In the genomic region with DNA sequence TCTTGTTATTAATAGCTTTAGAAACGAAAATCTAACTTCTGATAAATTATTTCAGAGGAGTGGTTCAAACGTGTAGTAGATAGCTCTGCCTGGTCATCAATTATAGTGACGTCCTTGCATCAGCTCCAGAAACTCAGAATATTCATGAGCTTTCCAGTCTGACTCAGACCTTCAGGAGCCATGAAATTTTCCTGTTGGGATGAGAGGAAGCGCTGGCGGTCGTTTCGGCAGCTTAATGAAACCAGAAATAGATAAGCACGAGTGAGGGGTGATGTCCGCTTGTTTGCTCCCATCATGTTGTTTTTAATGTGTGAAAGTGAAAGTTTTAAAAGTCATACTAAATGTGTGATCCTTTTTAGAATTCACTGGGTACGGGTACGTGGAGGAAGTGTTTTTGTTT, we compare ENCODE assay signal across 8 cellular contexts.
DNase-seq lines count a peak whose midpoint lies in the region; ATAC-seq and TF ChIP-seq lines count a peak whose summit lies in the region.

No MANE protein-coding gene starts in this region.

- H3K4me3 Mint-ChIP-seq in effector memory CD8-positive, alpha-beta T cell, result peak overlapping the region; percentile 83 to 86

- peak overlapping the region; percentile 78 for H3K27ac ChIP-seq in OCI-LY7 (ENCODE audit: low read depth, low read length, poor library complexity, severe bottlenecking)

- intact Hi-C loops in OCI-LY7 (cut with micrococcal nuclease; ENCODE audit: unreplicated experiment), result loop anchor here (5.0 kb wide), 1 partner anchor 219 kb away; the partner anchor contains the start of gene IGF1R

- peak overlapping the region; percentile 87 to 89 for H3K27ac Mint-ChIP-seq in effector memory CD8-positive, alpha-beta T cell

- peak overlapping the region; percentile 84 for H3K4me2 ChIP-seq in OCI-LY7 (ENCODE audit: low read length)

- H4K20me1 ChIP-seq in OCI-LY7 (ENCODE audit: insufficient read depth, low read length), result no peaks in the 10 kb centered on the region; the same call in 1 of the 2 replicates

- DNase-seq in EH (ENCODE audit: low read depth) (peak; percentile 91), OCI-LY7 (ENCODE audit: low spot score) (no peak), NCI-H82 treated with DMSO at 0.1 percent for 48 hours (lab: John Stamatoyannopoulos, UW; ENCODE audit: unreplicated experiment) (no peak), NCI-H1105 treated with DMSO at 0.1 percent for 48 hours (lab: John Stamatoyannopoulos, UW) (no peak), NCI-H345 (lab: John Stamatoyannopoulos, UW) (no peak)
- no peak for DNase-seq in effector memory CD8-positive, alpha-beta T cell

- H3K36me3 ChIP-seq in OCI-LY7 (ENCODE audit: insufficient read depth, low read length) (no peaks in the 10 kb centered on the region), neuron (ENCODE audit: insufficient read depth, low read length) (no peaks in the 10 kb centered on the region)

- peaks cover 10 to 16% of the 10 kb centered on the region in 2 donors for H3K4me1 Mint-ChIP-seq in effector memory CD8-positive, alpha-beta T cell (ENCODE audit: low read depth in 2 of 2)

- H3K9me3 Mint-ChIP-seq in effector memory CD8-positive, alpha-beta T cell, result no peaks in the 10 kb centered on the region

- peaks cover 12% of the 10 kb centered on the region for H3K36me3 Mint-ChIP-seq in effector memory CD8-positive, alpha-beta T cell (ENCODE audit: insufficient read depth)

- H3K9me2 ChIP-seq in OCI-LY7 (ENCODE audit: insufficient read depth, low read length), result no peaks in the 10 kb centered on the region

- H3K4me3 ChIP-seq in OCI-LY7 (ENCODE audit: low read depth, low read length, poor library complexity, severe bottlenecking), result peak overlapping the region; percentile 66
- peak overlapping the region; percentile 46 for H3K4me3 ChIP-seq in neuron (ENCODE audit: low read length)

- no peaks in the 10 kb centered on the region for H3K27me3 ChIP-seq in neuron (ENCODE audit: insufficient read depth, low read length)

- peaks cover 6 to 14% of the 10 kb centered on the region in 2 donors for H3K27me3 Mint-ChIP-seq in effector memory CD8-positive, alpha-beta T cell

- ATAC-seq in effector memory CD8-positive, alpha-beta T cell (replicated peaks), result no peak
- no peak for ATAC-seq in GM19035 (IDR thresholded peaks at IDR 0.05; ENCODE audit: unreplicated experiment)

- H3K4me1 ChIP-seq in OCI-LY7 (ENCODE audit: insufficient read depth, low read length, poor library complexity, severe bottlenecking), result peaks cover 4% of the 10 kb centered on the region
- H3K4me1 ChIP-seq in neuron (ENCODE audit: insufficient read depth, low read length), result peaks cover 20% of the 10 kb centered on the region

- peaks cover 12% of the 10 kb centered on the region; the same call in 1 of the 2 replicates for H3K79me2 ChIP-seq in OCI-LY7 (ENCODE audit: insufficient read depth, low read depth, low read length)

- TF ChIP-seq CTCF in OCI-LY7 (conservative IDR thresholded peaks at IDR 0.05; ENCODE audit: low read length), result no peak

- POLR2A ChIA-PET in OCI-LY7 (lab: Charles Lee), result interaction anchor here (0.5 to 1.3 kb wide), 8 partner anchors 9 to 220 kb away, joined by 3 to 6 read pairs (median 3); no protein-coding TSS in a partner anchor

- H3K9me3 ChIP-seq in OCI-LY7 (ENCODE audit: low read length), result no peaks in the 10 kb centered on the region
- H3K9me3 ChIP-seq in neuron (ENCODE audit: low read length), result no peaks in the 10 kb centered on the region

- CTCF ChIA-PET in OCI-LY7 (lab: Charles Lee; ENCODE audit: unreplicated experiment), result no interaction called here

- BruUV-seq in OCI-LY7 (replicated peaks; lab: Mats Ljungman, UMichigan), result TSS peak; percentile 72

- H2AFZ ChIP-seq in OCI-LY7 (ENCODE audit: low read length), result peak overlapping the region; percentile 68; the same call in 1 of the 2 replicates
- H2AFZ ChIP-seq in neuron (ENCODE audit: low read depth, low read length), result no peak overlapping the region
